ENCODE assay signal across 18 cellular contexts in the genomic region with DNA sequence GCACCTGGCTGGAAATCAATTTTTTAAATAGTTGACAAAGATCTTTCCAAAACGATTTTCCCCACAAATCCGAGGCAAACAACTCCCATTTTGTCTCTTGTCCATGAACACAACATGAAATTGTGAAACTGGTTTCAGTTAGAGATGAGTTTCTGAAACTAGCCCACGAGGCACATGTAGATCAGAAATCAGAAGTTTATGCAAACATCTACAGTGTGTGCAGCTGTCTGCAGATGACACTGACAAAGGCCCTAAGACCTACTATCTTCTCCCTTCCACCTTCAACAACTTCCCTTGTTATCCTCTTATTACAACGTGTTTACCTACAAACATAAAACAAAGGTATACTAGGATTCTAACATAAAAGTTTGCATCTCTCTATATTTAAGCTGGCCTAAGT.
DNase-seq lines count a peak whose midpoint lies in the region; ATAC-seq and TF ChIP-seq lines count a peak whose summit lies in the region.
"Had no signal": no experiment of that assay in that cellular context is flagged by ENCODE, and none has a peak within 500 bp of the region (broad histone marks: within the 10 kb centered on the region; RNA-seq: fewer than 3 reads in every experiment).

No MANE protein-coding gene starts in this region.

- peak; percentile 67 for ATAC-seq in GM18861 (IDR thresholded peaks at IDR 0.05; ENCODE audit: unreplicated experiment)
- peak; percentile 81 for ATAC-seq in GM19468 (IDR thresholded peaks at IDR 0.05; ENCODE audit: extremely low read depth, unreplicated experiment)
- peak; percentile 74 for ATAC-seq in HG02840 (IDR thresholded peaks at IDR 0.05; ENCODE audit: low FRiP score, unreplicated experiment)
- ATAC-seq in HG03558 (IDR thresholded peaks at IDR 0.05; ENCODE audit: extremely low read depth, unreplicated experiment): peak; percentile 73
- ATAC-seq: activated CD8-positive, alpha-beta T cell treated with anti-CD3 and anti-CD28 coated beads for 36 hours; sciatic nerve had no signal

- H3K4me1 Mint-ChIP-seq in chondrocyte (ENCODE audit: low read depth): peaks cover 20% of the 10 kb centered on the region

- no peak overlapping the region for H3K4me3 Mint-ChIP-seq in chondrocyte (ENCODE audit: unreplicated experiment)
- H3K4me3 Mint-ChIP-seq: activated CD8-positive, alpha-beta T cell treated with anti-CD3 and anti-CD28 coated beads for 36 hours had no signal

- TF ChIP-seq CTCF in chondrocyte (IDR thresholded peaks at IDR 0.05): no peak

- no peak overlapping the region for H3K27ac Mint-ChIP-seq in chondrocyte (ENCODE audit: unreplicated experiment)
- H3K27ac Mint-ChIP-seq: activated CD8-positive, alpha-beta T cell treated with anti-CD3 and anti-CD28 coated beads for 36 hours had no signal

- peaks cover 1% of the 10 kb centered on the region for H3K36me3 Mint-ChIP-seq in chondrocyte (ENCODE audit: low read depth)

- H3K9me3 Mint-ChIP-seq in chondrocyte (ENCODE audit: low read depth): peaks cover 5% of the 10 kb centered on the region
- H3K9me3 Mint-ChIP-seq: activated CD8-positive, alpha-beta T cell treated with anti-CD3 and anti-CD28 coated beads for 36 hours had no signal

- no peaks in the 10 kb centered on the region for H3K27me3 Mint-ChIP-seq in chondrocyte (ENCODE audit: low read depth)

- DNase-seq in NCI-H2081 (lab: John Stamatoyannopoulos, UW) (no peak), NCI-H446 treated with DMSO at 0.1 percent for 48 hours (lab: John Stamatoyannopoulos, UW) (no peak), LoVo (ENCODE audit: low spot score) (no peak), chondrocyte (ENCODE audit: low spot score) (no peak)
- DNase-seq: activated CD8-positive, alpha-beta T cell treated with anti-CD3 and anti-CD28 coated beads for 36 hours; Caco-2; caudate nucleus; effector CD4-positive, alpha-beta T cell; mucosa of descending colon; MV-4-11; NCI-H2171 treated with DMSO at 0.1 percent for 48 hours; stimulated activated CD4-positive, alpha-beta T cell treated with anti-CD3 and anti-CD28 coated beads, Interleukin-1b, Interleukin-23, amount 100 ng/mL, for 48 hours; T-helper 1 cell had no signal
